In the genomic region with DNA sequence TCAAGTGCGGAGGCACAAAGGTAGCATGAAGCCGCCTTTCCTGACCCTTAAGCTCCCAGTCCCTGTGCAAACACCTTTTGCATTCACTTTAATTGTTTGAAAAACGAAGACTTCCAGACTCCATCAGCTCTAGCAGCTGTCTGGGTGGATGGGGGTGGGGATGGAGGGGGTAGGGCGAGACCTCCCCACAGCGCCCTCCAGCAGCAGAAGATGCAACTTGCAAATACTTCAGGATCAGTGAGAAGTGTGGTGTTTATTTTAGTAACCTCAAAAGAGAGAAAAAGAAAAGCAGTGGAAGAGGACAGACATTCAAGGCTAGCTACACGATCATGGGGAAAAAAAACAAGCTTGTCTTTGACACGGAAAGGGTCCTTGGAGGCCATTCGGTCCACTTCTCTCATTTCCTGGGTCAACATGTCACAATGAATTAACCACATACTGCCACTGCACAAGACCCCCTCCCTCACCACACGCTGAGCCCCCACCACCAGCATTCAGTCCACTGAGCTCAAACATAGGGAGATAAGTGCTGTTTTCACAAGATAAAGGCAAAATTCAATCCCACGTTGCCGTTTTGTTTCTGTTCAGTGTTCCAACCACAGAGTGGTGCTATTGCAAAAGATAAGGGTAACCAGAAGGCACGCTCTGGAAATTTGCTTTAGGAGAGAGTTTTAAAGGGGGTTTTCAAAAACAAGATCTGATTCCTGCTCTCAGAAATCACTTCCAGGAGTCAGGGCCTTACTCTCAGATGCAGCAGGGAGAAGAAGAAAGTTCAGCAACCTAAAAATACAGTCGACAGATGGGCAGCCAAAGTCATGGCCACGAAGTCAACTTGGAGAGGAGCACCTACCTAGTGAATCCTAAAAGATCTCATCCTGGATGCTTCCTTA, we compare ENCODE assay signal across 8 cellular contexts. TPM values are rescaled to one million over a fixed set of nuclear protein-coding genes. Genes with fewer than 3 reads are reported as not detected.
DNase-seq lines count a peak whose midpoint lies in the region; ATAC-seq, FAIRE-seq and TF ChIP-seq lines count a peak whose summit lies in the region.

No MANE protein-coding gene starts in this region.

- H3K36me3 Mint-ChIP-seq in endothelial cell (ENCODE audit: low read depth, unreplicated experiment) = no peaks in the 10 kb centered on the region
- H3K36me3 Mint-ChIP-seq in osteocyte (ENCODE audit: unreplicated experiment) = no peaks in the 10 kb centered on the region

- peaks cover 30% of the 10 kb centered on the region for H3K4me1 Mint-ChIP-seq in endothelial cell (ENCODE audit: unreplicated experiment)
- H3K4me1 Mint-ChIP-seq in osteocyte (ENCODE audit: unreplicated experiment) = peaks cover 24% of the 10 kb centered on the region

- H3K9me3 Mint-ChIP-seq in endothelial cell (ENCODE audit: unreplicated experiment) (no peaks in the 10 kb centered on the region), osteocyte (ENCODE audit: unreplicated experiment) (no peaks in the 10 kb centered on the region)

- peak; percentile 54 for DNase-seq in ELR (ENCODE audit: low read depth)
- peak; percentile 4 for DNase-seq in NCI-H2081 treated with DMSO at 0.1 percent for 48 hours (lab: John Stamatoyannopoulos, UW)
- peak; percentile 41 for DNase-seq in endothelial cell (ENCODE audit: low spot score)
- DNase-seq in osteocyte (ENCODE audit: extremely low spot score, unreplicated experiment) = no peak
- DNase-seq in frontal cortex (ENCODE audit: low spot score in 2 of 2) = no peak

- H3K27ac Mint-ChIP-seq in endothelial cell (ENCODE audit: unreplicated experiment) (no peak overlapping the region), osteocyte (ENCODE audit: unreplicated experiment) (no peak overlapping the region)

- H3K27me3 Mint-ChIP-seq in endothelial cell (ENCODE audit: unreplicated experiment) (peaks cover 14% of the 10 kb centered on the region), osteocyte (ENCODE audit: unreplicated experiment) (peaks cover 62% of the 10 kb centered on the region)

- no peak for FAIRE-seq in frontal cortex (lab: Jason Lieb, UNC)

- ATAC-seq in HG02870 (IDR thresholded peaks at IDR 0.05; ENCODE audit: unreplicated experiment) (no peak), GM21529 (IDR thresholded peaks at IDR 0.05; ENCODE audit: unreplicated experiment) (no peak), esophagus mucosa (no peak)

- H3K4me3 Mint-ChIP-seq in endothelial cell (ENCODE audit: unreplicated experiment) (no peak overlapping the region), osteocyte (ENCODE audit: unreplicated experiment) (no peak overlapping the region)

- no peak for TF ChIP-seq CTCF in endothelial cell (IDR thresholded peaks at IDR 0.05; ENCODE audit: unreplicated experiment)
- peak; percentile 69 for TF ChIP-seq CTCF in osteocyte (IDR thresholded peaks at IDR 0.05)

RNA-seq across cellular contexts. Expression of a gene that starts 3.3 kb away (rescaled TPM):
- total RNA-seq in endothelial cell (ENCODE audit: unreplicated experiment) (not detected), osteocyte (1.1 and 1.2 TPM in 2 replicates), frontal cortex (2.9 TPM), esophagus mucosa (2.0 TPM)

Comparison
In these comparisons a context has a peak if more than half of its experiments do, and no peak if none do; other contexts are left out.
1. DNase-seq: peak in ELR (single experiment), NCI-H2081 treated with DMSO at 0.1 percent for 48 hours (single experiment) and endothelial cell (single experiment); none in osteocyte (single experiment) and frontal cortex (0 of 2).